ENCODE assay signal across 8 cellular contexts in genomic region chr4:22237155-22237751, GRCh38.
DNase-seq lines count a peak whose midpoint lies in the region; ATAC-seq and TF ChIP-seq lines count a peak whose summit lies in the region.

No MANE protein-coding gene starts in this region.

- no peaks in the 10 kb centered on the region for H3K36me3 Mint-ChIP-seq in activated CD4-positive, alpha-beta T cell treated with anti-CD3 and anti-CD28 coated beads, Interleukin-2, amount 10 ng/mL, durations not matched to agents 24 days and 14 days (ENCODE audit: low read depth)

- intact Hi-C loops in activated CD4-positive, alpha-beta T cell treated with anti-CD3 and anti-CD28 coated beads, Interleukin-2, amount 10 ng/mL, durations not matched to agents 24 days and 14 days (cut with micrococcal nuclease): loop anchor here (1.0 kb wide), 1 partner anchor 152 kb away; no protein-coding TSS in a partner anchor

- H3K4me3 Mint-ChIP-seq in activated CD4-positive, alpha-beta T cell treated with anti-CD3 and anti-CD28 coated beads, Interleukin-2, amount 10 ng/mL, durations not matched to agents 24 days and 14 days: peak overlapping the region; percentile 74

- peak; percentile 50 for TF ChIP-seq CTCF in fibroblast of mammary gland (conservative IDR thresholded peaks at IDR 0.05; ENCODE audit: control insufficient read depth, insufficient read depth, low read depth, low read length)
- TF ChIP-seq CTCF in retinal pigment epithelial cell (conservative IDR thresholded peaks at IDR 0.05; ENCODE audit: low read depth, low read length): peak; percentile 63

- H3K4me1 Mint-ChIP-seq in activated CD4-positive, alpha-beta T cell treated with anti-CD3 and anti-CD28 coated beads, Interleukin-2, amount 10 ng/mL, durations not matched to agents 24 days and 14 days: peaks cover 28% of the 10 kb centered on the region

- DNase-seq in Ammon's horn (ENCODE audit: low spot score) (peak; percentile 5), HT-29 (ENCODE audit: low spot score) (peak; percentile 72), fibroblast of mammary gland (ENCODE audit: low read depth) (peak; percentile 8), retinal pigment epithelial cell (ENCODE audit: low read depth) (no peak), AG20443 (ENCODE audit: low spot score) (no peak)
- peak; percentile 89 for DNase-seq in activated CD4-positive, alpha-beta T cell treated with anti-CD3 and anti-CD28 coated beads, Interleukin-2, amount 10 ng/mL, durations not matched to agents 24 days and 14 days

- H3K9me3 Mint-ChIP-seq in activated CD4-positive, alpha-beta T cell treated with anti-CD3 and anti-CD28 coated beads, Interleukin-2, amount 10 ng/mL, durations not matched to agents 24 days and 14 days: no peaks in the 10 kb centered on the region

- ATAC-seq in HG03135 (IDR thresholded peaks at IDR 0.05; ENCODE audit: unreplicated experiment) (no peak), HG02588 (IDR thresholded peaks at IDR 0.05; ENCODE audit: unreplicated experiment) (no peak)

- no peak overlapping the region for H3K4me3 ChIP-seq in fibroblast of mammary gland (ENCODE audit: control insufficient read depth, low read depth, low read length)
- H3K4me3 ChIP-seq in retinal pigment epithelial cell (ENCODE audit: low read length): no peak overlapping the region

- H3K27ac Mint-ChIP-seq in activated CD4-positive, alpha-beta T cell treated with anti-CD3 and anti-CD28 coated beads, Interleukin-2, amount 10 ng/mL, durations not matched to agents 24 days and 14 days: peak overlapping the region; percentile 45

- H3K27me3 Mint-ChIP-seq in activated CD4-positive, alpha-beta T cell treated with anti-CD3 and anti-CD28 coated beads, Interleukin-2, amount 10 ng/mL, durations not matched to agents 24 days and 14 days: no peaks in the 10 kb centered on the region

Comparison
In these comparisons a context has a peak if more than half of its experiments do, and no peak if none do; other contexts are left out.
1. DNase-seq: peak in Ammon's horn (single experiment), HT-29 (single experiment), activated CD4-positive, alpha-beta T cell treated with anti-CD3 and anti-CD28 coated beads, Interleukin-2, amount 10 ng/mL, durations not matched to agents 24 days and 14 days (single experiment) and fibroblast of mammary gland (single experiment); none in retinal pigment epithelial cell (single experiment) and AG20443 (single experiment).